1 cellular context compared by ENCODE assay signal in genomic region chr1:201779351-201779880, GRCh38.
TF ChIP-seq lines count a peak whose summit lies in the region.

No MANE protein-coding gene starts in this region.

TF ChIP-seq in K562, 482 proteins besides CTCF, POLR2A, EP300 and RAD21 (continued from another document):
- TF ChIP-seq TRIM25 (IDR thresholded peaks at IDR 0.05; ENCODE audit: borderline replicate concordance) (no peak), HMGXB4 (CRISPR knock-in tag; IDR thresholded peaks at IDR 0.05) (no peak), NFIC (IDR thresholded peaks at IDR 0.05) (no peak), ETS2 (tag; IDR thresholded peaks at IDR 0.05; ENCODE audit: borderline replicate concordance, poor library complexity, severe bottlenecking) (no peak), CREM (IDR thresholded peaks at IDR 0.05; ENCODE audit: low read depth) (no peak), ZBTB49 (CRISPR knock-in tag; IDR thresholded peaks at IDR 0.05; ENCODE audit: borderline replicate concordance) (no peak), HEY1 (CRISPR knock-in tag; IDR thresholded peaks at IDR 0.05; ENCODE audit: borderline replicate concordance) (no peak), YY1 (IDR thresholded peaks at IDR 0.05; ENCODE audit: borderline replicate concordance in 1 of 3, control insufficient read depth in 1 of 3, extremely low read depth in 1 of 3, insufficient read depth in 3 of 3, insufficient read length in 1 of 3, insufficient replicate concordance in 2 of 3, low read depth in 1 of 3, low read length in 2 of 3) (no peak), TAL1 (IDR thresholded peaks at IDR 0.05) (peak; percentile 35; the same call in 1 of the 2 replicates), ARID1B (IDR thresholded peaks at IDR 0.05) (peak; percentile 22; the same call in 1 of the 2 replicates), TRIM28 (IDR thresholded peaks at IDR 0.05) (no peak), MAZ (CRISPR knock-in tag; conservative IDR thresholded peaks at IDR 0.05 in 1 of 2, IDR thresholded peaks at IDR 0.05 in 1 of 2) (no peak), PYGO2 (tag; IDR thresholded peaks at IDR 0.05) (no peak), STAT6 (CRISPR knock-in tag; IDR thresholded peaks at IDR 0.05) (no peak), ZNF384 (IDR thresholded peaks at IDR 0.05; ENCODE audit: low read depth, low read length) (0 out of 2 replicates have a peak, but pooled peaks have one; percentile 12), HLTF (IDR thresholded peaks at IDR 0.05) (no peak), GTF2A2 (tag; IDR thresholded peaks at IDR 0.05) (no peak)
